17 cellular contexts compared by ENCODE assay signal in the genomic region with DNA sequence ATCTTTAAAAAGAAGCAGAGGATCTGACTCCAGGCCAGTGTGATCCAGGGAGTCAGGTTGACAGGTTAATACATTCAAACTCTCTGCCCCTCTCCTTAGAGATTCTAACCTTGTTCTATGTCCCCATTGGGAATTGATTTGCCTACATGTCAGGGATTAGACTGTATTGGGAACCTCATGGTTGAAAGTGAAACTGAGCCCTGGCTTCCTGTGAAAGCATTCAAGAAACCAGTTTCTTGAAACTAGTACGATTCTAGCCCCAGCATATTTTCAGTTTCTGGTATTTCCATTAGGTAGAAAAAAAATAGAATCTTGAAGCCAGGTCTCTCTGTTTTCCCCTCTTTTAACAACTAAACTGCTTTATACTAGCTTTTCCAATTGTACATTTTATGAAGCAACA.
A peak's percentile ranks its signal among the peaks of the same experiment; 100 is the strongest.
DNase-seq lines count a peak whose midpoint lies in the region; ATAC-seq and TF ChIP-seq lines count a peak whose summit lies in the region.
"Had no signal": no experiment of that assay in that cellular context is flagged by ENCODE, and none has a peak within 500 bp of the region (broad histone marks: within the 10 kb centered on the region; RNA-seq: fewer than 3 reads in every experiment).

No MANE protein-coding gene starts in this region.

- DNase-seq in C1 segment of cervical spinal cord (lab: John Stamatoyannopoulos, UW) (no peak), endodermal cell (no peak)
- DNase-seq: activated T-cell treated with anti-CD3 and anti-CD28 coated beads, Interleukin-2, amount 50 U/mL, for 24 hours; cortex of kidney; EL; hypothalamus; left ventricle myocardium inferior; stimulated activated CD4-positive, alpha-beta T cell treated with anti-CD3 and anti-CD28 coated beads, Interleukin-4, amount 100 ng/mL, for 4 hours; stimulated activated naive CD4-positive, alpha-beta T cell treated with Interleukin-2 at 50 U/mL for 16 hours had no signal

- peak overlapping the region; percentile 35 to 71 (median 58); a peak in 20 of 22 replicates for H3K4me2 ChIP-seq in BLaER1 treated with 17β-estradiol and CSF1 and Interleukin-3, amounts not matched to agents 10 nM and 100 nM

- WGBS in endodermal cell (ENCODE audit: insufficient coverage in 1 of 2, insufficient read length in 1 of 2), 2 experiments, result 95 to 100% methylated on average over 1 of the region's 1 CpG

- no peak for TF ChIP-seq CTCF in endodermal cell (conservative IDR thresholded peaks at IDR 0.05)

- peaks cover 11 to 17% (median 15%) of the 10 kb centered on the region in 10 experiments for H3K4me1 ChIP-seq in BLaER1 treated with 17β-estradiol and CSF1 and Interleukin-3, amounts not matched to agents 10 nM and 100 nM
- H3K4me1 ChIP-seq in endodermal cell (ENCODE audit: control insufficient read depth, insufficient read depth, low read length), result peaks cover 7% of the 10 kb centered on the region
- H3K4me1 ChIP-seq: left ventricle myocardium inferior had no signal

- peaks cover 5% of the 10 kb centered on the region for H3K9me3 Mint-ChIP-seq in activated T-helper 17 cell treated with anti-CD3 and anti-CD28 coated beads, Interleukin-2, amount 50 U/mL, for 72 hours
- H3K9me3 Mint-ChIP-seq in endodermal cell, result peaks cover 20% of the 10 kb centered on the region

- H3K4me3 ChIP-seq in BLaER1 treated with 17β-estradiol and CSF1 and Interleukin-3, amounts not matched to agents 10 nM and 100 nM, result no peak overlapping the region
- no peak overlapping the region for H3K4me3 ChIP-seq in endodermal cell (ENCODE audit: low read length)
- H3K4me3 ChIP-seq: left ventricle myocardium inferior had no signal

- no peaks in the 10 kb centered on the region for H4K20me1 ChIP-seq in BLaER1 treated with 17β-estradiol and CSF1 and Interleukin-3, amounts not matched to agents 10 nM and 100 nM

- H3K27me3 ChIP-seq in BLaER1 treated with 17β-estradiol and CSF1 and Interleukin-3, amounts not matched to agents 10 nM and 100 nM, result no peaks in the 10 kb centered on the region
- no peaks in the 10 kb centered on the region for H3K27me3 ChIP-seq in endodermal cell (ENCODE audit: control insufficient read depth, insufficient read depth, low read length, poor library complexity, severe bottlenecking)

- ATAC-seq in GM18867 (IDR thresholded peaks at IDR 0.05; ENCODE audit: unreplicated experiment), result peak; percentile 50
- peak; percentile 82 for ATAC-seq in HG03025 (IDR thresholded peaks at IDR 0.05; ENCODE audit: low FRiP score, unreplicated experiment)
- peak; percentile 48 for ATAC-seq in activated T-helper 17 cell treated with anti-CD3 and anti-CD28 coated beads, Interleukin-2, amount 50 U/mL, for 72 hours (replicated peaks)
- no peak for ATAC-seq in HG03571 (IDR thresholded peaks at IDR 0.05; ENCODE audit: unreplicated experiment)
- ATAC-seq in HG03108 (IDR thresholded peaks at IDR 0.05; ENCODE audit: unreplicated experiment), result no peak
- ATAC-seq: esophagus mucosa, sciatic nerve had no signal

- peak overlapping the region; percentile 38 for H3K4me3 Mint-ChIP-seq in activated T-helper 17 cell treated with anti-CD3 and anti-CD28 coated beads, Interleukin-2, amount 50 U/mL, for 72 hours
- H3K4me3 Mint-ChIP-seq in endodermal cell, result no peak overlapping the region
- H3K4me3 Mint-ChIP-seq: activated T-cell treated with anti-CD3 and anti-CD28 coated beads, Interleukin-2, amount 50 U/mL, for 24 hours had no signal

- H3K4me1 Mint-ChIP-seq in activated T-helper 17 cell treated with anti-CD3 and anti-CD28 coated beads, Interleukin-2, amount 50 U/mL, for 72 hours, result peaks cover 8% of the 10 kb centered on the region
- H3K4me1 Mint-ChIP-seq in endodermal cell, result peaks cover 11% of the 10 kb centered on the region

- peaks cover 19 to 29% (median 21%) of the 10 kb centered on the region in 11 experiments for H3K9me3 ChIP-seq in BLaER1 treated with 17β-estradiol and CSF1 and Interleukin-3, amounts not matched to agents 10 nM and 100 nM (replicated peaks in 1 of 11)
- peaks cover 20% of the 10 kb centered on the region for H3K9me3 ChIP-seq in endodermal cell (ENCODE audit: control insufficient read depth, low read length)
- H3K9me3 ChIP-seq: left ventricle myocardium inferior had no signal

- no peaks in the 10 kb centered on the region for H3K36me3 ChIP-seq in BLaER1 treated with 17β-estradiol and CSF1 and Interleukin-3, amounts not matched to agents 10 nM and 100 nM
- H3K36me3 ChIP-seq in endodermal cell (ENCODE audit: control insufficient read depth, insufficient read depth, low read length), result no peaks in the 10 kb centered on the region
- H3K36me3 ChIP-seq: left ventricle myocardium inferior had no signal

- H3K9ac ChIP-seq in BLaER1 treated with 17β-estradiol and CSF1 and Interleukin-3, amounts not matched to agents 10 nM and 100 nM, result no peak overlapping the region
- no peak overlapping the region for H3K9ac ChIP-seq in endodermal cell (ENCODE audit: extremely low read depth, low read length, poor library complexity, severe bottlenecking)

- H3K27me3 Mint-ChIP-seq in activated T-helper 17 cell treated with anti-CD3 and anti-CD28 coated beads, Interleukin-2, amount 50 U/mL, for 72 hours, result peaks cover 3% of the 10 kb centered on the region
- no peaks in the 10 kb centered on the region for H3K27me3 Mint-ChIP-seq in endodermal cell (ENCODE audit: insufficient read depth)

- no peaks in the 10 kb centered on the region for H3K36me3 Mint-ChIP-seq in activated T-helper 17 cell treated with anti-CD3 and anti-CD28 coated beads, Interleukin-2, amount 50 U/mL, for 72 hours (ENCODE audit: low read depth)
- H3K36me3 Mint-ChIP-seq in endodermal cell (ENCODE audit: low read depth), result peaks cover 7% of the 10 kb centered on the region

- H3K27ac Mint-ChIP-seq in activated T-helper 17 cell treated with anti-CD3 and anti-CD28 coated beads, Interleukin-2, amount 50 U/mL, for 72 hours, result no peak overlapping the region
- no peak overlapping the region for H3K27ac Mint-ChIP-seq in endodermal cell
- H3K27ac Mint-ChIP-seq: activated T-cell treated with anti-CD3 and anti-CD28 coated beads, Interleukin-2, amount 50 U/mL, for 24 hours had no signal

- peak overlapping the region in 1 of 11 experiments; percentile 29; a peak in 2 of 22 replicates for H3K27ac ChIP-seq in BLaER1 treated with 17β-estradiol and CSF1 and Interleukin-3, amounts not matched to agents 10 nM and 100 nM
- H3K27ac ChIP-seq in endodermal cell (ENCODE audit: low read depth, low read length), result no peak overlapping the region
- H3K27ac ChIP-seq: left ventricle myocardium inferior had no signal

Comparison
In these comparisons a context has a peak if more than half of its experiments do, and no peak if none do; other contexts are left out.
1. ATAC-seq: peak in GM18867 (single experiment), HG03025 (single experiment) and activated T-helper 17 cell treated with anti-CD3 and anti-CD28 coated beads, Interleukin-2, amount 50 U/mL, for 72 hours (single experiment); none in HG03571 (single experiment) and HG03108 (single experiment).